Comparison of ENCODE assay signal across 8 cellular contexts in genomic region chr16:88781140-88782077, GRCh38. TPM values are rescaled to one million over a fixed set of nuclear protein-coding genes. Genes with fewer than 3 reads are reported as not detected.
DNase-seq lines count a peak whose midpoint lies in the region; ATAC-seq and TF ChIP-seq lines count a peak whose summit lies in the region.

No MANE protein-coding gene starts in this region.

- H3K27ac Mint-ChIP-seq in T-helper 17 cell = peak overlapping the region; percentile 98
- H3K27ac Mint-ChIP-seq in MCF 10A (ENCODE audit: low read depth, unreplicated experiment) = peak overlapping the region; percentile 83

- intact Hi-C loops in MCF 10A (cut with micrococcal nuclease) (loop anchor here (2.0 kb wide), 1 partner anchor 39 kb away; no protein-coding TSS in a partner anchor), posterior vena cava (cut with DNase I) (no loop called here)

- peaks cover 4% of the 10 kb centered on the region for H3K36me3 ChIP-seq in skeletal muscle satellite cell (ENCODE audit: insufficient read depth, low read length)

- H3K4me3 Mint-ChIP-seq in T-helper 17 cell = peak overlapping the region; percentile 95
- peak overlapping the region; percentile 68 for H3K4me3 Mint-ChIP-seq in MCF 10A (ENCODE audit: unreplicated experiment)

- H3K4me1 Mint-ChIP-seq in T-helper 17 cell = peaks cover 57% of the 10 kb centered on the region
- H3K4me1 Mint-ChIP-seq in MCF 10A (ENCODE audit: insufficient read depth, unreplicated experiment) = peaks cover 28% of the 10 kb centered on the region

- CTCF ChIA-PET in MCF 10A (lab: Yijun Ruan, JAX) = interaction anchor here (0.6 to 6.0 kb wide), 13 partner anchors 7 to 507 kb away, joined by 3 to 61 read pairs (median 3); no protein-coding TSS in a partner anchor

- H3K9me3 Mint-ChIP-seq in MCF 10A (ENCODE audit: unreplicated experiment) = no peaks in the 10 kb centered on the region

- H3K27me3 Mint-ChIP-seq in T-helper 17 cell (no peaks in the 10 kb centered on the region), MCF 10A (ENCODE audit: insufficient read depth, unreplicated experiment) (no peaks in the 10 kb centered on the region)

- H3K9me3 ChIP-seq in T-helper 17 cell (ENCODE audit: control insufficient read depth, low read length, poor library complexity, severe bottlenecking) = no peaks in the 10 kb centered on the region
- H3K9me3 ChIP-seq in skeletal muscle satellite cell (replicated peaks; ENCODE audit: low read length) = no peaks in the 10 kb centered on the region

- H3K36me3 Mint-ChIP-seq in T-helper 17 cell (ENCODE audit: low read depth) (no peaks in the 10 kb centered on the region), MCF 10A (ENCODE audit: insufficient read depth, unreplicated experiment) (peaks cover 8% of the 10 kb centered on the region)

- BruUV-seq in MCF 10A (replicated peaks; lab: Mats Ljungman, UMichigan) = no TSS peak

- peak; percentile 44 to 59 (median 55) for DNase-seq in T-helper 17 cell
- no peak for DNase-seq in MCF 10A (ENCODE audit: unreplicated experiment)
- no peak for DNase-seq in posterior vena cava (ENCODE audit: low spot score)
- no peak for DNase-seq in cerebellar nuclear complex (lab: John Stamatoyannopoulos, UW)
- no peak for DNase-seq in GOT3 (lab: John Stamatoyannopoulos, UW)

- peak; percentile 39 for ATAC-seq in GM19395 (IDR thresholded peaks at IDR 0.05; ENCODE audit: unreplicated experiment)
- ATAC-seq in T-helper 17 cell = peak; percentile 72
- ATAC-seq in HG02759 (IDR thresholded peaks at IDR 0.05; ENCODE audit: unreplicated experiment) = no peak

- H3K4me3 ChIP-seq in skeletal muscle satellite cell (ENCODE audit: low read length) = peak overlapping the region; percentile 31

- H3K4me1 ChIP-seq in skeletal muscle satellite cell (ENCODE audit: control insufficient read depth, insufficient read depth, low read length) = peaks cover 58% of the 10 kb centered on the region

- TF ChIP-seq CTCF in MCF 10A (IDR thresholded peaks at IDR 0.05; ENCODE audit: unreplicated experiment) = no peak

- POLR2A ChIA-PET in MCF 10A (lab: Yijun Ruan, JAX) = interaction anchor here (0.6 to 5.3 kb wide), 15 partner anchors 10 to 436 kb away, joined by 3 to 57 read pairs (median 4); partner anchors contain the start of genes APRT, CDT1, ZC3H18 and ZNF778

- H3K4me2 ChIP-seq in skeletal muscle satellite cell (ENCODE audit: low read length) = peak overlapping the region; percentile 82

- H3K9ac ChIP-seq in skeletal muscle satellite cell (ENCODE audit: low read depth, low read length) = peak overlapping the region; percentile 44

- no peaks in the 10 kb centered on the region for H3K27me3 ChIP-seq in skeletal muscle satellite cell (ENCODE audit: control insufficient read depth, insufficient read depth, low read length)

RNA-seq across cellular contexts. Expression of gene PIEZO1, which starts 3.6 kb away (rescaled TPM):
- total RNA-seq in T-helper 17 cell (100 to 1,000 TPM; 272 to 318 TPM), MCF 10A (2022) (193 and 195 TPM in 2 replicates), posterior vena cava (100 to 1,000 TPM in 1 of 2 donors, 10 to 100 TPM in 1; 99.3 to 103 TPM)
- 155 and 171 TPM in 2 replicates for total RNA-seq in skeletal muscle satellite cell (2012; rRNA removed)

RNA-seq across cellular contexts. Expression of gene CDT1, which starts 22.2 kb away (rescaled TPM):
- 1 to 10 TPM in 1 of 2 donors, under 1 TPM in 1; 0.42 to 1.3 TPM for total RNA-seq in T-helper 17 cell
- total RNA-seq in MCF 10A (2022) = 5.3 and 16.6 TPM in 2 replicates
- 12.4 and 16.8 TPM in 2 replicates for total RNA-seq in skeletal muscle satellite cell (2012; rRNA removed)
- total RNA-seq in posterior vena cava = 1 to 10 TPM in 1 of 2 donors, under 1 TPM in 1; 0.57 to 2.0 TPM

RNA-seq across cellular contexts. Expression of gene APRT, which starts 30.3 kb away (rescaled TPM):
- total RNA-seq in T-helper 17 cell (100 to 1,000 TPM; 130 to 158 TPM), MCF 10A (2022) (231 and 248 TPM in 2 replicates), posterior vena cava (10 to 100 TPM; 73.1 to 92.8 TPM)
- total RNA-seq in skeletal muscle satellite cell (2012; rRNA removed) = 87.8 and 97.6 TPM in 2 replicates

Comparison
In these comparisons a context has a peak if more than half of its experiments do, and no peak if none do; other contexts are left out.
1. DNase-seq: peak in T-helper 17 cell (3 of 3); none in MCF 10A (single experiment), posterior vena cava (single experiment), cerebellar nuclear complex (0 of 2) and GOT3 (single experiment).